ENCODE assay signal across 1 cellular context in the genomic region with DNA sequence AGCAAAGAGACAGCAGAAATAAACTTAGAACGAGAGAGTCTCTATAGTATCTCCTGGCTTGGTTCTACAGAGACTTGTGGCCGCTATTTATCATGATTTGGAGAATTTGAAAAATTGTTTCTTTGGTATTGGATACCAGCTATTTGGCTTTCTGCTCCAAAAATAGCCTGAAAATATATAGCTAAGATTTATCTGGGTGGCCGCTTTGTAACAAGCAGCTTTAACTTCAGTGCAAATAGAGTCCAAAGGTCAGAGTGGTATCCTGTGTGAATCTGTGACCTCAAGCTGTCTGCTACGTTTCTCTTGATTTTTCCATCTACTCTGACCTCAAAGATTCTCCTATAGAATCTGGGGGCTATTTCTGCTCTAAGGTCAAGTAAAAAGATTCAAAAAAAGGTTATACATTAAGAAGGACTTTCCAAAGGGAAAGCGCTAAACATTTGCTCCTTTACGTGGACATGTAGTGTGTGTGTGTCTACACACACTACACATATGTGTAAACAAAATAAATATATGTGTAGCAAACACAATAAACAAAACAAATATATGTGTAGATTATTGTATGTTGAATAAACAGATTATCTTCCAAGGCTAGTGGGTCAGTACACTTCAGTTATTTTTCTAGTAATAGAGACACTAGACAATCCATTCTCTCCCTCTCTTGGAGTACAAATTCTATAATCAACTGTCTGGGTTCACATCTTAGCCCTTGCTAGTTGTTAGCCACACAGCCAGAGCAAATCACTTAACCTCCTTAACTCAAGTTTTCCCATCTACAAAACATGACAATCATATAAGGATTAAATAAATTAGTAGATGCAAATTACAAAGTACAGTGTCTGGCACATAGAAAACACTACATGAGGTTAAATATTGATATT.
TF ChIP-seq lines count a peak whose summit lies in the region.

No MANE protein-coding gene starts in this region.

TF ChIP-seq in HepG2, 621 proteins besides CTCF, POLR2A, EP300 and RAD21 (continues in another document):
- TF ChIP-seq SNAI1 (CRISPR knock-in tag; IDR thresholded peaks at IDR 0.05; ENCODE audit: borderline replicate concordance) = no peak
- TF ChIP-seq, protein P1, sequence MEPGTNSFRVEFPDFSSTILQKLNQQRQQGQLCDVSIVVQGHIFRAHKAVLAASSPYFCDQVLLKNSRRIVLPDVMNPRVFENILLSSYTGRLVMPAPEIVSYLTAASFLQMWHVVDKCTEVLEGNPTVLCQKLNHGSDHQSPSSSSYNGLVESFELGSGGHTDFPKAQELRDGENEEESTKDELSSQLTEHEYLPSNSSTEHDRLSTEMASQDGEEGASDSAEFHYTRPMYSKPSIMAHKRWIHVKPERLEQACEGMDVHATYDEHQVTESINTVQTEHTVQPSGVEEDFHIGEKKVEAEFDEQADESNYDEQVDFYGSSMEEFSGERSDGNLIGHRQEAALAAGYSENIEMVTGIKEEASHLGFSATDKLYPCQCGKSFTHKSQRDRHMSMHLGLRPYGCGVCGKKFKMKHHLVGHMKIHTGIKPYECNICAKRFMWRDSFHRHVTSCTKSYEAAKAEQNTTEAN (CRISPR knock-in tag; conservative IDR thresholded peaks at IDR 0.05) = 0 out of 2 replicates have a peak, but pooled peaks have one; percentile 9
- no peak for TF ChIP-seq ZNF572 (CRISPR knock-in tag; IDR thresholded peaks at IDR 0.05)
- TF ChIP-seq ZNF703 (CRISPR knock-in tag; IDR thresholded peaks at IDR 0.05; ENCODE audit: borderline replicate concordance) = no peak
- TF ChIP-seq, protein P2, sequence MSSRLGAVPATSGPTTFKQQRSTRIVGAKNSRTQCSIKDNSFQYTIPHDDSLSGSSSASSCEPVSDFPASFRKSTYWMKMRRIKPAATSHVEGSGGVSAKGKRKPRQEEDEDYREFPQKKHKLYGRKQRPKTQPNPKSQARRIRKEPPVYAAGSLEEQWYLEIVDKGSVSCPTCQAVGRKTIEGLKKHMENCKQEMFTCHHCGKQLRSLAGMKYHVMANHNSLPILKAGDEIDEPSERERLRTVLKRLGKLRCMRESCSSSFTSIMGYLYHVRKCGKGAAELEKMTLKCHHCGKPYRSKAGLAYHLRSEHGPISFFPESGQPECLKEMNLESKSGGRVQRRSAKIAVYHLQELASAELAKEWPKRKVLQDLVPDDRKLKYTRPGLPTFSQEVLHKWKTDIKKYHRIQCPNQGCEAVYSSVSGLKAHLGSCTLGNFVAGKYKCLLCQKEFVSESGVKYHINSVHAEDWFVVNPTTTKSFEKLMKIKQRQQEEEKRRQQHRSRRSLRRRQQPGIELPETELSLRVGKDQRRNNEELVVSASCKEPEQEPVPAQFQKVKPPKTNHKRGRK (CRISPR knock-in tag; IDR thresholded peaks at IDR 0.05) = no peak
- TF ChIP-seq, protein P3, sequence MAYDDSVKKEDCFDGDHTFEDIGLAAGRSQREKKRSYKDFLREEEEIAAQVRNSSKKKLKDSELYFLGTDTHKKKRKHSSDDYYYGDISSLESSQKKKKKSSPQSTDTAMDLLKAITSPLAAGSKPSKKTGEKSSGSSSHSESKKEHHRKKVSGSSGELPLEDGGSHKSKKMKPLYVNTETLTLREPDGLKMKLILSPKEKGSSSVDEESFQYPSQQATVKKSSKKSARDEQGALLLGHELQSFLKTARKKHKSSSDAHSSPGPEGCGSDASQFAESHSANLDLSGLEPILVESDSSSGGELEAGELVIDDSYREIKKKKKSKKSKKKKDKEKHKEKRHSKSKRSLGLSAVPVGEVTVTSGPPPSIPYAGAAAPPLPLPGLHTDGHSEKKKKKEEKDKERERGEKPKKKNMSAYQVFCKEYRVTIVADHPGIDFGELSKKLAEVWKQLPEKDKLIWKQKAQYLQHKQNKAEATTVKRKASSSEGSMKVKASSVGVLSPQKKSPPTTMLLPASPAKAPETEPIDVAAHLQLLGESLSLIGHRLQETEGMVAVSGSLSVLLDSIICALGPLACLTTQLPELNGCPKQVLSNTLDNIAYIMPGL (CRISPR knock-in tag; IDR thresholded peaks at IDR 0.05; ENCODE audit: borderline replicate concordance in 1 of 2, low read depth in 1 of 2) = peak; percentile 17 to 38; a peak in 1 of 4 replicates
- TF ChIP-seq ZEB1 (IDR thresholded peaks at IDR 0.05; ENCODE audit: insufficient replicate concordance, low read depth) = no peak
- 0 out of 2 replicates have a peak, but pooled peaks have one; percentile 18 for TF ChIP-seq ZKSCAN8 (CRISPR knock-in tag; IDR thresholded peaks at IDR 0.05; ENCODE audit: borderline replicate concordance)
- TF ChIP-seq KDM2A (CRISPR knock-in tag; IDR thresholded peaks at IDR 0.05; ENCODE audit: borderline replicate concordance, low read depth) = no peak
- TF ChIP-seq, protein P4, sequence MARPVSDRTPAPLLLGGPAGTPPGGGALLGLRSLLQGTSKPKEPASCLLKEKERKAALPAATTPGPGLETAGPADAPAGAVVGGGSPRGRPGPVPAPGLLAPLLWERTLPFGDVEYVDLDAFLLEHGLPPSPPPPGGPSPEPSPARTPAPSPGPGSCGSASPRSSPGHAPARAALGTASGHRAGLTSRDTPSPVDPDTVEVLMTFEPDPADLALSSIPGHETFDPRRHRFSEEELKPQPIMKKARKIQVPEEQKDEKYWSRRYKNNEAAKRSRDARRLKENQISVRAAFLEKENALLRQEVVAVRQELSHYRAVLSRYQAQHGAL (CRISPR knock-in tag; IDR thresholded peaks at IDR 0.05; ENCODE audit: not compliant biosample characterization) = no peak
- TF ChIP-seq, protein P5, sequence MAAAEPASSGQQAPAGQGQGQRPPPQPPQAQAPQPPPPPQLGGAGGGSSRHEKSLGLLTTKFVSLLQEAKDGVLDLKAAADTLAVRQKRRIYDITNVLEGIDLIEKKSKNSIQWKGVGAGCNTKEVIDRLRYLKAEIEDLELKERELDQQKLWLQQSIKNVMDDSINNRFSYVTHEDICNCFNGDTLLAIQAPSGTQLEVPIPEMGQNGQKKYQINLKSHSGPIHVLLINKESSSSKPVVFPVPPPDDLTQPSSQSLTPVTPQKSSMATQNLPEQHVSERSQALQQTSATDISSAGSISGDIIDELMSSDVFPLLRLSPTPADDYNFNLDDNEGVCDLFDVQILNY (CRISPR knock-in tag; conservative IDR thresholded peaks at IDR 0.05) = no peak
- TF ChIP-seq, protein P6, sequence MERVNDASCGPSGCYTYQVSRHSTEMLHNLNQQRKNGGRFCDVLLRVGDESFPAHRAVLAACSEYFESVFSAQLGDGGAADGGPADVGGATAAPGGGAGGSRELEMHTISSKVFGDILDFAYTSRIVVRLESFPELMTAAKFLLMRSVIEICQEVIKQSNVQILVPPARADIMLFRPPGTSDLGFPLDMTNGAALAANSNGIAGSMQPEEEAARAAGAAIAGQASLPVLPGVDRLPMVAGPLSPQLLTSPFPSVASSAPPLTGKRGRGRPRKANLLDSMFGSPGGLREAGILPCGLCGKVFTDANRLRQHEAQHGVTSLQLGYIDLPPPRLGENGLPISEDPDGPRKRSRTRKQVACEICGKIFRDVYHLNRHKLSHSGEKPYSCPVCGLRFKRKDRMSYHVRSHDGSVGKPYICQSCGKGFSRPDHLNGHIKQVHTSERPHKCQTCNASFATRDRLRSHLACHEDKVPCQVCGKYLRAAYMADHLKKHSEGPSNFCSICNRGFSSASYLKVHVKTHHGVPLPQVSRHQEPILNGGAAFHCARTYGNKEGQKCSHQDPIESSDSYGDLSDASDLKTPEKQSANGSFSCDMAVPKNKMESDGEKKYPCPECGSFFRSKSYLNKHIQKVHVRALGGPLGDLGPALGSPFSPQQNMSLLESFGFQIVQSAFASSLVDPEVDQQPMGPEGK (CRISPR knock-in tag; IDR thresholded peaks at IDR 0.05) = peak; percentile 45; the same call in 1 of the 2 replicates
- TF ChIP-seq KDM3A (CRISPR knock-in tag; IDR thresholded peaks at IDR 0.05; ENCODE audit: low read depth) = peak; percentile 85; the same call in 1 of the 2 replicates
- TF ChIP-seq ZBTB21 (CRISPR knock-in tag; IDR thresholded peaks at IDR 0.05) = peak; percentile 96
- TF ChIP-seq FOXP1 (IDR thresholded peaks at IDR 0.05) = no peak
- peak; percentile 48; the same call in 1 of the 2 replicates for TF ChIP-seq FOXP1 (CRISPR knock-in tag; IDR thresholded peaks at IDR 0.05)
- TF ChIP-seq NR1H2 (CRISPR knock-in tag; IDR thresholded peaks at IDR 0.05; ENCODE audit: borderline replicate concordance, low read depth) = no peak
- TF ChIP-seq, protein P7, sequence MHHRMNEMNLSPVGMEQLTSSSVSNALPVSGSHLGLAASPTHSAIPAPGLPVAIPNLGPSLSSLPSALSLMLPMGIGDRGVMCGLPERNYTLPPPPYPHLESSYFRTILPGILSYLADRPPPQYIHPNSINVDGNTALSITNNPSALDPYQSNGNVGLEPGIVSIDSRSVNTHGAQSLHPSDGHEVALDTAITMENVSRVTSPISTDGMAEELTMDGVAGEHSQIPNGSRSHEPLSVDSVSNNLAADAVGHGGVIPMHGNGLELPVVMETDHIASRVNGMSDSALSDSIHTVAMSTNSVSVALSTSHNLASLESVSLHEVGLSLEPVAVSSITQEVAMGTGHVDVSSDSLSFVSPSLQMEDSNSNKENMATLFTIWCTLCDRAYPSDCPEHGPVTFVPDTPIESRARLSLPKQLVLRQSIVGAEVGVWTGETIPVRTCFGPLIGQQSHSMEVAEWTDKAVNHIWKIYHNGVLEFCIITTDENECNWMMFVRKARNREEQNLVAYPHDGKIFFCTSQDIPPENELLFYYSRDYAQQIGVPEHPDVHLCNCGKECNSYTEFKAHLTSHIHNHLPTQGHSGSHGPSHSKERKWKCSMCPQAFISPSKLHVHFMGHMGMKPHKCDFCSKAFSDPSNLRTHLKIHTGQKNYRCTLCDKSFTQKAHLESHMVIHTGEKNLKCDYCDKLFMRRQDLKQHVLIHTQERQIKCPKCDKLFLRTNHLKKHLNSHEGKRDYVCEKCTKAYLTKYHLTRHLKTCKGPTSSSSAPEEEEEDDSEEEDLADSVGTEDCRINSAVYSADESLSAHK (CRISPR knock-in tag; IDR thresholded peaks at IDR 0.05; ENCODE audit: borderline replicate concordance) = no peak
- TF ChIP-seq, protein P8, sequence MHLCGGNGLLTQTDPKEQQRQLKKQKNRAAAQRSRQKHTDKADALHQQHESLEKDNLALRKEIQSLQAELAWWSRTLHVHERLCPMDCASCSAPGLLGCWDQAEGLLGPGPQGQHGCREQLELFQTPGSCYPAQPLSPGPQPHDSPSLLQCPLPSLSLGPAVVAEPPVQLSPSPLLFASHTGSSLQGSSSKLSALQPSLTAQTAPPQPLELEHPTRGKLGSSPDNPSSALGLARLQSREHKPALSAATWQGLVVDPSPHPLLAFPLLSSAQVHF (CRISPR knock-in tag; IDR thresholded peaks at IDR 0.05) = no peak
- no peak for TF ChIP-seq NRL (CRISPR knock-in tag; IDR thresholded peaks at IDR 0.05; ENCODE audit: borderline replicate concordance)
- peak; percentile 19 for TF ChIP-seq SKI (IDR thresholded peaks at IDR 0.05; ENCODE audit: partially characterized antibody)
- TF ChIP-seq ZNF143 (CRISPR knock-in tag; IDR thresholded peaks at IDR 0.05) = no peak
- no peak for TF ChIP-seq IRX3 (CRISPR knock-in tag; IDR thresholded peaks at IDR 0.05; ENCODE audit: borderline replicate concordance, low read depth)
- TF ChIP-seq ZNF562 (CRISPR knock-in tag; IDR thresholded peaks at IDR 0.05; ENCODE audit: borderline replicate concordance) = no peak
- TF ChIP-seq NCOA2 (CRISPR knock-in tag; IDR thresholded peaks at IDR 0.05) = peak; percentile 17
- TF ChIP-seq GATA4 (IDR thresholded peaks at IDR 0.05; ENCODE audit: borderline replicate concordance, low read depth) = no peak
- TF ChIP-seq, protein P9, sequence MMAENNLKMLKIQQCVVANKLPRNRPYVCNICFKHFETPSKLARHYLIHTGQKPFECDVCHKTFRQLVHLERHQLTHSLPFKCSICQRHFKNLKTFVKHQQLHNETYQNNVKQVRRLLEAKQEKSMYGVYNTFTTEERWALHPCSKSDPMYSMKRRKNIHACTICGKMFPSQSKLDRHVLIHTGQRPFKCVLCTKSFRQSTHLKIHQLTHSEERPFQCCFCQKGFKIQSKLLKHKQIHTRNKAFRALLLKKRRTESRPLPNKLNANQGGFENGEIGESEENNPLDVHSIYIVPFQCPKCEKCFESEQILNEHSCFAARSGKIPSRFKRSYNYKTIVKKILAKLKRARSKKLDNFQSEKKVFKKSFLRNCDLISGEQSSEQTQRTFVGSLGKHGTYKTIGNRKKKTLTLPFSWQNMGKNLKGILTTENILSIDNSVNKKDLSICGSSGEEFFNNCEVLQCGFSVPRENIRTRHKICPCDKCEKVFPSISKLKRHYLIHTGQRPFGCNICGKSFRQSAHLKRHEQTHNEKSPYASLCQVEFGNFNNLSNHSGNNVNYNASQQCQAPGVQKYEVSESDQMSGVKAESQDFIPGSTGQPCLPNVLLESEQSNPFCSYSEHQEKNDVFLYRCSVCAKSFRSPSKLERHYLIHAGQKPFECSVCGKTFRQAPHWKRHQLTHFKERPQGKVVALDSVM (CRISPR knock-in tag; IDR thresholded peaks at IDR 0.05) = no peak
- 0 out of 2 replicates have a peak, but pooled peaks have one; percentile 46 for TF ChIP-seq ZNF343 (CRISPR knock-in tag; IDR thresholded peaks at IDR 0.05)
- TF ChIP-seq TAF1 (CRISPR knock-in tag; IDR thresholded peaks at IDR 0.05) = no peak
- no peak for TF ChIP-seq SRF (IDR thresholded peaks at IDR 0.05; ENCODE audit: low read depth, low read length)
- TF ChIP-seq STAG1 (CRISPR knock-in tag; IDR thresholded peaks at IDR 0.05) = no peak
- 0 out of 2 replicates have a peak, but pooled peaks have one; percentile 36 for TF ChIP-seq GATAD1 (CRISPR knock-in tag; IDR thresholded peaks at IDR 0.05)
- TF ChIP-seq, protein P10, sequence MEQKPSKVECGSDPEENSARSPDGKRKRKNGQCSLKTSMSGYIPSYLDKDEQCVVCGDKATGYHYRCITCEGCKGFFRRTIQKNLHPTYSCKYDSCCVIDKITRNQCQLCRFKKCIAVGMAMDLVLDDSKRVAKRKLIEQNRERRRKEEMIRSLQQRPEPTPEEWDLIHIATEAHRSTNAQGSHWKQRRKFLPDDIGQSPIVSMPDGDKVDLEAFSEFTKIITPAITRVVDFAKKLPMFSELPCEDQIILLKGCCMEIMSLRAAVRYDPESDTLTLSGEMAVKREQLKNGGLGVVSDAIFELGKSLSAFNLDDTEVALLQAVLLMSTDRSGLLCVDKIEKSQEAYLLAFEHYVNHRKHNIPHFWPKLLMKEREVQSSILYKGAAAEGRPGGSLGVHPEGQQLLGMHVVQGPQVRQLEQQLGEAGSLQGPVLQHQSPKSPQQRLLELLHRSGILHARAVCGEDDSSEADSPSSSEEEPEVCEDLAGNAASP (CRISPR knock-in tag; IDR thresholded peaks at IDR 0.05; ENCODE audit: borderline replicate concordance) = peak; percentile 84; the same call in 1 of the 2 replicates
- no peak for TF ChIP-seq SRSF4 (IDR thresholded peaks at IDR 0.05; ENCODE audit: low read depth, low read length, poor library complexity, severe bottlenecking)
- no peak for TF ChIP-seq NAIF1 (CRISPR knock-in tag; IDR thresholded peaks at IDR 0.05; ENCODE audit: borderline replicate concordance)
